Comparison of ENCODE assay signal across 22 cellular contexts in genomic region chr7:134182078-134182477, GRCh38.
"Had no signal": no experiment of that assay in that cellular context is flagged by ENCODE, and none has a peak within 500 bp of the region (broad histone marks: within the 10 kb centered on the region; RNA-seq: fewer than 3 reads in every experiment).

No MANE protein-coding gene starts in this region.

- ATAC-seq: activated CD4-positive, CD25-positive, alpha-beta regulatory T cell treated with anti-CD3 and anti-CD28 coated beads, Interleukin-2, amount 50 U/mL, for 24 hours; activated CD8-positive, alpha-beta T cell treated with anti-CD3 and anti-CD28 coated beads for 36 hours; activated T-cell treated with anti-CD3 and anti-CD28 coated beads, Interleukin-2, amount 50 U/mL, for 72 hours had no signal

- H3K36me3 ChIP-seq: brain microvascular endothelial cell, MG63, Peyer's patch had no signal

- DNase-seq: activated CD4-positive, alpha-beta T cell treated with anti-CD3 and anti-CD28 coated beads for 4 hours; activated CD8-positive, alpha-beta memory T cell treated with anti-CD3 and anti-CD28 coated beads, Interleukin-2, amount 50 U/mL, for 4 hours; activated CD8-positive, alpha-beta T cell treated with anti-CD3 and anti-CD28 coated beads for 36 hours; activated gamma-delta T cell treated with Interleukin-2 at 50 U/mL for 16 hours; activated naive CD4-positive, alpha-beta T cell treated with anti-CD3 and anti-CD28 coated beads, Interleukin-2, amount 10 ng/mL, durations not matched to agents 7 days and 5 days; activated naive CD8-positive, alpha-beta T cell treated with anti-CD3 and anti-CD28 coated beads for 36 hours; activated T-cell treated with anti-CD3 and anti-CD28 coated beads, Interleukin-2, amount 50 U/mL, for 72 hours; brain microvascular endothelial cell; caudate nucleus; MG63; NCI-H1105; NCI-H1436; NCI-H1694 treated with DMSO at 0.1 percent for 48 hours; NCI-H2029 treated with DMSO at 0.1 percent for 48 hours; NCI-H2171 treated with DMSO at 0.1 percent for 48 hours; NCI-H226; NCI-H82; Peyer's patch; SHP77 had no signal

- H3K27ac ChIP-seq: brain microvascular endothelial cell, KMS-11, Peyer's patch, RWPE1 had no signal

- H3K4me1 ChIP-seq: Peyer's patch had no signal

- H3K9me3 ChIP-seq: MG63, Peyer's patch had no signal

- H3K4me3 ChIP-seq: MG63, Peyer's patch had no signal

- H3K27me3 ChIP-seq: brain microvascular endothelial cell, MG63, Peyer's patch had no signal
